30 cellular contexts compared by ENCODE assay signal in genomic region chr4:183429489-183429888, GRCh38. TPM values are rescaled to one million over a fixed set of nuclear protein-coding genes. Genes with fewer than 3 reads are reported as not detected.
DNase-seq lines count a peak whose midpoint lies in the region; ATAC-seq and TF ChIP-seq lines count a peak whose summit lies in the region.
"Had no signal": no experiment of that assay in that cellular context is flagged by ENCODE, and none has a peak within 500 bp of the region (broad histone marks: within the 10 kb centered on the region; RNA-seq: fewer than 3 reads in every experiment).

No MANE protein-coding gene starts in this region.

- no peaks in the 10 kb centered on the region for H3K9me3 Mint-ChIP-seq in MCF 10A (ENCODE audit: unreplicated experiment)
- no peaks in the 10 kb centered on the region for H3K9me3 Mint-ChIP-seq in mesothelial cell of epicardium
- H3K9me3 Mint-ChIP-seq in activated CD8-positive, alpha-beta T cell treated with anti-CD3 and anti-CD28 coated beads for 36 hours: no peaks in the 10 kb centered on the region
- H3K9me3 Mint-ChIP-seq: activated naive CD8-positive, alpha-beta T cell treated with anti-CD3 and anti-CD28 coated beads, Interleukin-2, amount 10 ng/mL, durations not matched to agents 7 days and 5 days; stimulated activated naive CD8-positive, alpha-beta T cell treated with anti-CD3 and anti-CD28 coated beads, Interleukin-15, amount 100 ng/mL, for 72 hours had no signal

- CTCF ChIA-PET in MCF 10A (lab: Yijun Ruan, JAX) (interaction anchor here (0.5 to 1.6 kb wide), 2 partner anchors 22 to 71 kb away, joined by 3 to 5 read pairs; no protein-coding TSS in a partner anchor), mammary epithelial cell (lab: Charles Lee; ENCODE audit: low non-redundant PET) (no interaction called here)
- CTCF ChIA-PET in activated CD8-positive, alpha-beta T cell treated with anti-CD3 and anti-CD28 coated beads for 36 hours (lab: Charles Lee): interaction anchor here (2.8 kb wide), 1 partner anchor 22 kb away, joined by 9 read pairs; no protein-coding TSS in a partner anchor

- H2AFZ ChIP-seq in mammary epithelial cell (ENCODE audit: low read depth, low read length): no peak overlapping the region
- H2AFZ ChIP-seq: hepatocyte had no signal

- TF ChIP-seq CTCF in MCF 10A (IDR thresholded peaks at IDR 0.05; ENCODE audit: unreplicated experiment): no peak
- no peak for TF ChIP-seq CTCF in mammary epithelial cell (conservative IDR thresholded peaks at IDR 0.05 in 1 of 2, IDR thresholded peaks at IDR 0.05 in 1 of 2; ENCODE audit: extremely low read depth in 1 of 2, insufficient read depth in 1 of 2, low read depth in 1 of 2, low read length in 2 of 2)
- TF ChIP-seq CTCF in mesothelial cell of epicardium (IDR thresholded peaks at IDR 0.05; ENCODE audit: unreplicated experiment): no peak
- TF ChIP-seq CTCF in activated CD8-positive, alpha-beta T cell treated with anti-CD3 and anti-CD28 coated beads for 36 hours (IDR thresholded peaks at IDR 0.05): no peak

- H3K27me3 ChIP-seq in mammary epithelial cell (ENCODE audit: insufficient read depth, low read length): no peaks in the 10 kb centered on the region
- H3K27me3 ChIP-seq: ascending aorta, cardiac muscle cell, hepatocyte, uterus had no signal

- DNase-seq in MCF 10A (ENCODE audit: unreplicated experiment) (no peak), mammary epithelial cell (no peak), T-helper 17 cell (no peak), mesothelial cell of epicardium (ENCODE audit: low spot score in 2 of 2, unreplicated experiment in 2 of 2) (no peak), NCI-H510A (lab: John Stamatoyannopoulos, UW) (no peak), GDM1 (lab: John Stamatoyannopoulos, UW) (no peak)
- no peak for DNase-seq in activated CD8-positive, alpha-beta T cell treated with anti-CD3 and anti-CD28 coated beads for 36 hours
- DNase-seq: ACHN; activated CD4-positive, alpha-beta T cell treated with anti-CD3 and anti-CD28 coated beads, Interleukin-2, amount 50 U/mL, for 1 hour; activated naive CD8-positive, alpha-beta T cell treated with anti-CD3 and anti-CD28 coated beads, Interleukin-2, amount 10 ng/mL, durations not matched to agents 7 days and 5 days; DMS 273 treated with DMSO at 0.1 percent for 48 hours; effector CD8-positive, alpha-beta T cell; H7; NCI-H1417 treated with DMSO at 0.1 percent for 48 hours; NCI-H2029 treated with DMSO at 0.1 percent for 48 hours; NCI-H69; SHP77; stimulated activated CD8-positive, alpha-beta memory T cell treated with anti-CD3 and anti-CD28 coated beads, Interleukin-4, amount 100 ng/mL, for 48 hours; stimulated activated naive CD8-positive, alpha-beta T cell treated with anti-CD3 and anti-CD28 coated beads, Interleukin-15, amount 100 ng/mL, for 72 hours; T-helper 9 cell; uterus; WERI-Rb-1 had no signal

- WGBS in mammary epithelial cell (ENCODE audit: low coverage, missing lambda C conversion rate): 93% methylated on average over 5 of the region's 7 CpGs

- H3K4me1 ChIP-seq in mammary epithelial cell (ENCODE audit: insufficient read depth, low read length): peaks cover 2% of the 10 kb centered on the region
- H3K4me1 ChIP-seq: ascending aorta, uterus had no signal

- no peak overlapping the region for H3K9ac ChIP-seq in mammary epithelial cell (ENCODE audit: insufficient read depth, low read length)

- H3K27ac Mint-ChIP-seq in MCF 10A (ENCODE audit: low read depth, unreplicated experiment) (peak overlapping the region; percentile 27), T-helper 17 cell (peak overlapping the region; percentile 76), mesothelial cell of epicardium (peak overlapping the region; percentile 47)
- no peak overlapping the region for H3K27ac Mint-ChIP-seq in activated CD8-positive, alpha-beta T cell treated with anti-CD3 and anti-CD28 coated beads for 36 hours
- H3K27ac Mint-ChIP-seq: B cell; progenitor cell of endocrine pancreas; stimulated activated naive CD8-positive, alpha-beta T cell treated with anti-CD3 and anti-CD28 coated beads, Interleukin-15, amount 100 ng/mL, for 72 hours had no signal

- H4K20me1 ChIP-seq in mammary epithelial cell (ENCODE audit: insufficient read depth, low read length): no peaks in the 10 kb centered on the region

- POLR2A ChIA-PET in MCF 10A (lab: Yijun Ruan, JAX): interaction anchor here (0.9 to 3.0 kb wide), 2 partner anchors 9 to 15 kb away, joined by 5 to 14 read pairs; partner anchors contain the start of gene CDKN2AIP
- POLR2A ChIA-PET in activated CD8-positive, alpha-beta T cell treated with anti-CD3 and anti-CD28 coated beads for 36 hours (lab: Charles Lee): interaction anchor here (0.9 to 1.2 kb wide), 3 partner anchors 14 to 17 kb away, joined by 3 read pairs; no protein-coding TSS in a partner anchor

- no peaks in the 10 kb centered on the region for H3K79me2 ChIP-seq in mammary epithelial cell (ENCODE audit: insufficient read depth, low read length)
- H3K79me2 ChIP-seq: hepatocyte had no signal

- H3K4me1 Mint-ChIP-seq in MCF 10A (ENCODE audit: insufficient read depth, unreplicated experiment) (peaks cover under 1% of the 10 kb centered on the region), T-helper 17 cell (peaks cover 22% of the 10 kb centered on the region), mesothelial cell of epicardium (peaks cover 6% of the 10 kb centered on the region)
- H3K4me1 Mint-ChIP-seq in activated CD8-positive, alpha-beta T cell treated with anti-CD3 and anti-CD28 coated beads for 36 hours (ENCODE audit: low read depth): peaks cover 28% of the 10 kb centered on the region
- H3K4me1 Mint-ChIP-seq: B cell had no signal

- H3K4me2 ChIP-seq in mammary epithelial cell (ENCODE audit: insufficient read depth, low read depth, low read length): no peak overlapping the region
- H3K4me2 ChIP-seq: hepatocyte had no signal

- intact Hi-C loops in MCF 10A (cut with micrococcal nuclease): no loop called here
- intact Hi-C loops in mammary epithelial cell (cut with micrococcal nuclease): no loop called here
- intact Hi-C loops in activated CD8-positive, alpha-beta T cell treated with anti-CD3 and anti-CD28 coated beads for 36 hours (cut with micrococcal nuclease): no loop called here

- no peak overlapping the region for H3K4me3 Mint-ChIP-seq in MCF 10A (ENCODE audit: unreplicated experiment)
- peak overlapping the region; percentile 57 for H3K4me3 Mint-ChIP-seq in T-helper 17 cell
- H3K4me3 Mint-ChIP-seq in mesothelial cell of epicardium: no peak overlapping the region
- H3K4me3 Mint-ChIP-seq in activated CD8-positive, alpha-beta T cell treated with anti-CD3 and anti-CD28 coated beads for 36 hours: no peak overlapping the region
- H3K4me3 Mint-ChIP-seq: activated naive CD8-positive, alpha-beta T cell treated with anti-CD3 and anti-CD28 coated beads, Interleukin-2, amount 10 ng/mL, durations not matched to agents 7 days and 5 days; B cell had no signal

- H3K36me3 Mint-ChIP-seq in MCF 10A (ENCODE audit: insufficient read depth, unreplicated experiment) (no peaks in the 10 kb centered on the region), T-helper 17 cell (ENCODE audit: low read depth) (no peaks in the 10 kb centered on the region), mesothelial cell of epicardium (no peaks in the 10 kb centered on the region)
- H3K36me3 Mint-ChIP-seq in activated CD8-positive, alpha-beta T cell treated with anti-CD3 and anti-CD28 coated beads for 36 hours (ENCODE audit: low read depth): no peaks in the 10 kb centered on the region

- H3K27me3 Mint-ChIP-seq in MCF 10A (ENCODE audit: insufficient read depth, unreplicated experiment) (no peaks in the 10 kb centered on the region), T-helper 17 cell (no peaks in the 10 kb centered on the region), mesothelial cell of epicardium (ENCODE audit: low read depth) (no peaks in the 10 kb centered on the region)
- H3K27me3 Mint-ChIP-seq in activated CD8-positive, alpha-beta T cell treated with anti-CD3 and anti-CD28 coated beads for 36 hours: no peaks in the 10 kb centered on the region
- H3K27me3 Mint-ChIP-seq: activated naive CD8-positive, alpha-beta T cell treated with anti-CD3 and anti-CD28 coated beads, Interleukin-2, amount 10 ng/mL, durations not matched to agents 7 days and 5 days; progenitor cell of endocrine pancreas; stimulated activated naive CD8-positive, alpha-beta T cell treated with anti-CD3 and anti-CD28 coated beads, Interleukin-15, amount 100 ng/mL, for 72 hours had no signal

- BruUV-seq in MCF 10A (replicated peaks; lab: Mats Ljungman, UMichigan) (no TSS peak), mammary epithelial cell (replicated peaks; lab: Mats Ljungman, UMichigan) (no TSS peak)

- H3K4me3 ChIP-seq in mammary epithelial cell (replicated peaks in 1 of 3; ENCODE audit: insufficient read depth in 1 of 3, low read depth in 2 of 3, low read length in 3 of 3): no peak overlapping the region
- H3K4me3 ChIP-seq: ascending aorta, cardiac muscle cell, hepatocyte, thoracic aorta, uterus had no signal

- no peak overlapping the region for H3K27ac ChIP-seq in mammary epithelial cell (ENCODE audit: insufficient read depth, low read depth, low read length)
- H3K27ac ChIP-seq: ascending aorta, cardiac muscle cell, epithelial cell of prostate, hepatocyte, thoracic aorta, uterus, WERI-Rb-1 had no signal

- dilution Hi-C loops in mammary epithelial cell (cut with HindIII; ENCODE audit: low sequenced_read_pairs): no loop called here

- in situ Hi-C loops in mammary epithelial cell (cut with MboI; ENCODE audit: low sequenced_read_pairs in 2 of 2): no loop called here

- no peaks in the 10 kb centered on the region for H3K36me3 ChIP-seq in mammary epithelial cell (ENCODE audit: insufficient read depth, low read length)
- H3K36me3 ChIP-seq: ascending aorta, cardiac muscle cell, thoracic aorta, uterus, WERI-Rb-1 had no signal

- ATAC-seq in T-helper 17 cell: no peak
- no peak for ATAC-seq in activated CD8-positive, alpha-beta T cell treated with anti-CD3 and anti-CD28 coated beads for 36 hours
- ATAC-seq: sciatic nerve; stimulated activated naive CD8-positive, alpha-beta T cell treated with anti-CD3 and anti-CD28 coated beads, Interleukin-15, amount 100 ng/mL, for 72 hours had no signal

- H3K9me3 ChIP-seq in mammary epithelial cell (replicated peaks; ENCODE audit: insufficient read depth, low read length): no peaks in the 10 kb centered on the region
- H3K9me3 ChIP-seq in T-helper 17 cell (ENCODE audit: control insufficient read depth, low read length, poor library complexity, severe bottlenecking): no peaks in the 10 kb centered on the region
- H3K9me3 ChIP-seq: ascending aorta, thoracic aorta, uterus had no signal

RNA-seq across cellular contexts. Expression of gene CDKN2AIP, which starts 14.9 kb away (rescaled TPM):
- total RNA-seq in MCF 10A (2022) (12.0 and 13.4 TPM in 2 replicates), mammary epithelial cell (10 to 100 TPM; 12.7 to 14.3 TPM), T-helper 17 cell (10 to 100 TPM; 25.9 to 33.4 TPM), mesothelial cell of epicardium (41.8 to 42.8 TPM (median 42.3 TPM) in 3 replicates)
- polyA plus RNA-seq in mammary epithelial cell: 9.9 TPM
- polyA minus RNA-seq in mammary epithelial cell: not detected
- 10 to 100 TPM; 26.4 to 26.6 TPM for total RNA-seq in activated CD8-positive, alpha-beta T cell treated with anti-CD3 and anti-CD28 coated beads for 36 hours
